22 cellular contexts compared by ENCODE assay signal in genomic region chr19:8329993-8330392, GRCh38. TPM values are rescaled to one million over a fixed set of nuclear protein-coding genes. Genes with fewer than 3 reads are reported as not detected.
A peak's percentile ranks its signal among the peaks of the same experiment; 100 is the strongest.
DNase-seq lines count a peak whose midpoint lies in the region; ATAC-seq and TF ChIP-seq lines count a peak whose summit lies in the region.
"Had no signal": no experiment of that assay in that cellular context is flagged by ENCODE, and none has a peak within 500 bp of the region (broad histone marks: within the 10 kb centered on the region; RNA-seq: fewer than 3 reads in every experiment).

No MANE protein-coding gene starts in this region.

- CTCF ChIA-PET in RWPE1 (lab: Yijun Ruan, JAX), result interaction anchor here (0.7 kb wide), 1 partner anchor 18 kb away, joined by 3 read pairs; no protein-coding TSS in a partner anchor

- no peak for TF ChIP-seq POLR2A in esophagus muscularis mucosa (IDR thresholded peaks at IDR 0.05; ENCODE audit: low read depth)

- TF ChIP-seq CTCF in left ventricle myocardium inferior (IDR thresholded peaks at IDR 0.05; ENCODE audit: borderline replicate concordance) (no peak), RWPE1 (conservative IDR thresholded peaks at IDR 0.05; ENCODE audit: low read depth) (no peak), esophagus muscularis mucosa (IDR thresholded peaks at IDR 0.05) (no peak)

- H3K4me3 ChIP-seq in left ventricle myocardium inferior (no peak overlapping the region), esophagus muscularis mucosa (no peak overlapping the region)
- H3K4me3 ChIP-seq: Peyer's patch had no signal

- ATAC-seq in left ventricle myocardium superior (no peak), GM19397 (IDR thresholded peaks at IDR 0.05; ENCODE audit: unreplicated experiment) (no peak)
- ATAC-seq: Right ventricle myocardium inferior had no signal

- H3K36me3 ChIP-seq in left ventricle myocardium inferior, result peaks cover 19% of the 10 kb centered on the region
- H3K36me3 ChIP-seq in esophagus muscularis mucosa, result peaks cover 0 to 47% (median 8%) of the 10 kb centered on the region in 4 donors
- H3K36me3 ChIP-seq: Peyer's patch had no signal

- WGBS in esophagus muscularis mucosa, result 61% methylated on average over 3 of the region's 3 CpGs

- DNase-seq in left ventricle myocardium inferior (no peak), left ventricle myocardium superior (no peak), RWPE1 (ENCODE audit: low spot score) (no peak), epidermal melanocyte (ENCODE audit: insufficient read length, low spot score) (peak; percentile 11), glomerular visceral epithelial cell (ENCODE audit: extremely low spot score) (no peak), iPS-NIHi7 (ENCODE audit: extremely low spot score) (no peak), esophagus muscularis mucosa (ENCODE audit: extremely low spot score) (no peak)
- DNase-seq: DMS53, EL, GF-D8, H7, HFFc6, KBM-7, NCI-H1105, NCI-H2029 treated with DMSO at 0.1 percent for 48 hours, NCI-H226, NCI-H524, NCI-H82, Peyer's patch had no signal

- intact Hi-C loops in left ventricle myocardium inferior (cut with micrococcal nuclease), result no loop called here
- intact Hi-C loops in left ventricle myocardium superior (cut with micrococcal nuclease), result no loop called here
- intact Hi-C loops in esophagus muscularis mucosa (cut with DNase I), result no loop called here

- H3K4me1 ChIP-seq in left ventricle myocardium inferior (peaks cover 36% of the 10 kb centered on the region), esophagus muscularis mucosa (peaks cover 21 to 23% (median 23%) of the 10 kb centered on the region in 4 donors)

- TF ChIP-seq EP300 in esophagus muscularis mucosa (IDR thresholded peaks at IDR 0.05), result no peak

- peaks cover 4% of the 10 kb centered on the region for H3K9me3 ChIP-seq in left ventricle myocardium inferior (replicated peaks)
- no peaks in the 10 kb centered on the region for H3K9me3 ChIP-seq in esophagus muscularis mucosa
- H3K9me3 ChIP-seq: Peyer's patch had no signal

- H3K27me3 ChIP-seq in left ventricle myocardium inferior (ENCODE audit: low read depth), result peaks cover 23% of the 10 kb centered on the region
- peaks cover 0 to 31% (median 20%) of the 10 kb centered on the region in 4 donors for H3K27me3 ChIP-seq in esophagus muscularis mucosa

- peak overlapping the region; percentile 1 for H3K27ac ChIP-seq in left ventricle myocardium inferior (replicated peaks)
- peak overlapping the region; percentile 9; the same call in 1 of the 2 replicates for H3K27ac ChIP-seq in RWPE1
- H3K27ac ChIP-seq in esophagus muscularis mucosa (replicated peaks in 1 of 4), result no peak overlapping the region
- H3K27ac ChIP-seq: Peyer's patch had no signal

- POLR2A ChIA-PET in RWPE1 (lab: Yijun Ruan, JAX; ENCODE audit: low non-redundant PET), result no interaction called here

RNA-seq across cellular contexts. Expression of gene RPS28, which starts 8.7 kb away (rescaled TPM):
- total RNA-seq in left ventricle myocardium inferior, result 967 TPM
- 1,189 TPM for total RNA-seq in left ventricle myocardium superior
- 100 to 1,000 TPM; 256 to 473 (median 358) TPM for total RNA-seq in esophagus muscularis mucosa

RNA-seq across cellular contexts. Expression of gene NDUFA7, which starts 8.8 kb away (rescaled TPM):
- total RNA-seq in left ventricle myocardium inferior, result 134 TPM
- total RNA-seq in left ventricle myocardium superior, result 134 TPM
- total RNA-seq in esophagus muscularis mucosa, result 10 to 100 TPM; 26.1 to 34.0 (median 29.3) TPM

RNA-seq across cellular contexts. Expression of gene KANK3, which starts 13.1 kb away (rescaled TPM):
- total RNA-seq in left ventricle myocardium inferior (19.9 TPM), left ventricle myocardium superior (22.8 TPM), esophagus muscularis mucosa (10 to 100 TPM; 23.7 to 36.0 (median 30.0) TPM)

RNA-seq across cellular contexts. Expression of gene CD320, which starts 21.8 kb away (rescaled TPM):
- 31.8 TPM for total RNA-seq in left ventricle myocardium inferior
- 37.9 TPM for total RNA-seq in left ventricle myocardium superior
- total RNA-seq in esophagus muscularis mucosa, result 10 to 100 TPM; 25.7 to 63.2 (median 47.4) TPM

RNA-seq across cellular contexts. Expression of gene ANGPTL4, which starts 34.0 kb away (rescaled TPM):
- total RNA-seq in left ventricle myocardium inferior, result 8.4 TPM
- 11.7 TPM for total RNA-seq in left ventricle myocardium superior
- 10 to 100 TPM in 3 of 4 donors, 1 to 10 TPM in 1; 3.7 to 37.9 (median 22.6) TPM for total RNA-seq in esophagus muscularis mucosa
- total RNA-seq: A172 had no signal

Comparison
In these comparisons a context has a peak if more than half of its experiments do, and no peak if none do; other contexts are left out.
1. H3K27ac ChIP-seq: peak in left ventricle myocardium inferior (single experiment) and RWPE1 (single experiment); none in esophagus muscularis mucosa (0 of 4).